Comparison of ENCODE assay signal across 28 cellular contexts in the genomic region with DNA sequence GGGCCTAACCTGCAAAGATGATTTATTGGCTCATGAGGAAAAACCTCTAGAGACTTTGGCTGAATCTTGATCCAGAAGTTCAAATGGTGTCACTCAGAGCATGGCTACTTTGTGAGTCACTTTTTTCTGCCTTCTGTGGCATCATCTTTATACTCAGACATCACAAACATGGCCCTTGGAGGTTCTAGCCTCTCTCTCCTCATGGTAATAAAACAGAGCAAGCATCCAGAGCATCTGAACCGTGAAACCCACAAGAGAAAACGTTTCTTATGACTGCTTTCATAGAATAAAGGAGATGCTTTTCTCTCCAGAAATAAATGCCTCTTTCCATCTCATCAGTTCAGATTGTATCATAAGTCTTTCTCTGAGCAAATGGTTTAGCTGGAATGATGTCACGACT.
"Had no signal": no experiment of that assay in that cellular context is flagged by ENCODE, and none has a peak within 500 bp of the region (broad histone marks: within the 10 kb centered on the region; RNA-seq: fewer than 3 reads in every experiment).

No MANE protein-coding gene starts in this region.

- H3K27me3 ChIP-seq: body of pancreas, esophagus squamous epithelium, hepatocyte, left lung, thyroid gland, upper lobe of left lung, vagina had no signal

- H3K79me2 ChIP-seq: hepatocyte had no signal

- DNase-seq: activated CD4-positive, alpha-beta T cell treated with anti-CD3 and anti-CD28 coated beads for 4 hours; activated CD4-positive, alpha-beta T cell treated with anti-CD3 and anti-CD28 coated beads, Interleukin-2, amount 50 U/mL, for 4 hours; activated CD4-positive, CD25-positive, alpha-beta regulatory T cell; activated naive CD4-positive, alpha-beta T cell; activated T-cell treated with anti-CD3 and anti-CD28 coated beads for 4 hours; activated T-cell treated with anti-CD3 and anti-CD28 coated beads, Interleukin-2, amount 50 U/mL, for 72 hours; anterior cingulate cortex; body of pancreas; dermis blood vessel endothelial cell; effector CD4-positive, alpha-beta T cell; esophagus squamous epithelium; islet precursor cell; left lung; lower lobe of right lung; mesenchymal stem cell; right cardiac atrium; stimulated activated CD4-positive, alpha-beta T cell treated with anti-CD3 and anti-CD28 coated beads, Interleukin-12 subunit alpha, Interleukin-12 subunit beta, amount 100 ng/mL, for 4 hours; stimulated activated CD4-positive, alpha-beta T cell treated with anti-CD3 and anti-CD28 coated beads, Interleukin-4, amount 100 ng/mL, for 1 hour; stimulated activated naive CD8-positive, alpha-beta T cell treated with anti-CD3 and anti-CD28 coated beads, Interleukin-15, amount 100 ng/mL, for 72 hours; T-cell; thyroid gland; upper lobe of left lung had no signal

- H2AFZ ChIP-seq: hepatocyte had no signal

- H3K4me2 ChIP-seq: hepatocyte had no signal

- H3K4me3 ChIP-seq: body of pancreas, esophagus squamous epithelium, hepatocyte, left lung, lower lobe of right lung, thyroid gland, upper lobe of left lung, vagina had no signal

- H3K9me3 ChIP-seq: body of pancreas, esophagus squamous epithelium, left lung, lower lobe of right lung, thyroid gland, upper lobe of left lung, vagina had no signal

- H3K27ac ChIP-seq: body of pancreas, esophagus squamous epithelium, hepatocyte, left lung, lower lobe of right lung, thyroid gland, upper lobe of left lung, vagina had no signal

- FAIRE-seq: colon, frontal cortex had no signal

- H3K4me1 ChIP-seq: body of pancreas, esophagus squamous epithelium, left lung, lower lobe of right lung, thyroid gland, upper lobe of left lung, vagina had no signal

- ATAC-seq: activated naive CD4-positive, alpha-beta T cell treated with anti-CD3 and anti-CD28 coated beads, Interleukin-2, amount 50 U/mL, for 72 hours; activated T-cell treated with anti-CD3 and anti-CD28 coated beads, Interleukin-2, amount 50 U/mL, for 72 hours; body of pancreas; left lung; lower lobe of right lung; natural killer cell treated with Interleukin-12 subunit alpha and Interleukin-12 subunit beta and Interleukin-15 and Interleukin-18, amount 100 ng/mL, for 72 hours; right cardiac atrium; stimulated activated naive CD8-positive, alpha-beta T cell treated with anti-CD3 and anti-CD28 coated beads, Interleukin-15, amount 100 ng/mL, for 72 hours; T-cell had no signal

- H3K36me3 ChIP-seq: esophagus squamous epithelium, left lung, lower lobe of right lung, thyroid gland, upper lobe of left lung, vagina had no signal
